In the genomic region with DNA sequence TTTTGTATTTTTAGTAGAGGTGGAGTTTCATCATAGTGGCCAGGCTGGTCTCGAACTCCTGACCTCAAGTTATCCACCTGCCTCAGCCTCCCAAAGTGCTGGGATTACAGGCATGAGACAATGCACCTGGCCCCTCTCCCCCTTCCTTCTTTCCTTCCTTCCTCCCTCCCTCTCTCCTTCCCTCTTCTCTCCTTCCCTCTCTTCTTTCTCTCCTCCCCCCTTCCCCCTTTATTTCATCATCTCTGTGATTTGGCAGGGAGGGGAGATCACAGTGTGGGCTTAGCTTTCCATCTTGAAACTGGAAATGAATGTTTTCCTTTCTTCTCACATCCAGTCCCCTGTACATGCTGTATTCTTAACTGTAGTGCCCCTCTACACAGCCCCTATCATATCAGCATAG, we compare ENCODE assay signal across 2 cellular contexts.
TF ChIP-seq lines count a peak whose summit lies in the region.

No MANE protein-coding gene starts in this region.

TF ChIP-seq in HEK293, 187 proteins besides CTCF, POLR2A, EP300 and RAD21:
- TF ChIP-seq, protein P1, sequence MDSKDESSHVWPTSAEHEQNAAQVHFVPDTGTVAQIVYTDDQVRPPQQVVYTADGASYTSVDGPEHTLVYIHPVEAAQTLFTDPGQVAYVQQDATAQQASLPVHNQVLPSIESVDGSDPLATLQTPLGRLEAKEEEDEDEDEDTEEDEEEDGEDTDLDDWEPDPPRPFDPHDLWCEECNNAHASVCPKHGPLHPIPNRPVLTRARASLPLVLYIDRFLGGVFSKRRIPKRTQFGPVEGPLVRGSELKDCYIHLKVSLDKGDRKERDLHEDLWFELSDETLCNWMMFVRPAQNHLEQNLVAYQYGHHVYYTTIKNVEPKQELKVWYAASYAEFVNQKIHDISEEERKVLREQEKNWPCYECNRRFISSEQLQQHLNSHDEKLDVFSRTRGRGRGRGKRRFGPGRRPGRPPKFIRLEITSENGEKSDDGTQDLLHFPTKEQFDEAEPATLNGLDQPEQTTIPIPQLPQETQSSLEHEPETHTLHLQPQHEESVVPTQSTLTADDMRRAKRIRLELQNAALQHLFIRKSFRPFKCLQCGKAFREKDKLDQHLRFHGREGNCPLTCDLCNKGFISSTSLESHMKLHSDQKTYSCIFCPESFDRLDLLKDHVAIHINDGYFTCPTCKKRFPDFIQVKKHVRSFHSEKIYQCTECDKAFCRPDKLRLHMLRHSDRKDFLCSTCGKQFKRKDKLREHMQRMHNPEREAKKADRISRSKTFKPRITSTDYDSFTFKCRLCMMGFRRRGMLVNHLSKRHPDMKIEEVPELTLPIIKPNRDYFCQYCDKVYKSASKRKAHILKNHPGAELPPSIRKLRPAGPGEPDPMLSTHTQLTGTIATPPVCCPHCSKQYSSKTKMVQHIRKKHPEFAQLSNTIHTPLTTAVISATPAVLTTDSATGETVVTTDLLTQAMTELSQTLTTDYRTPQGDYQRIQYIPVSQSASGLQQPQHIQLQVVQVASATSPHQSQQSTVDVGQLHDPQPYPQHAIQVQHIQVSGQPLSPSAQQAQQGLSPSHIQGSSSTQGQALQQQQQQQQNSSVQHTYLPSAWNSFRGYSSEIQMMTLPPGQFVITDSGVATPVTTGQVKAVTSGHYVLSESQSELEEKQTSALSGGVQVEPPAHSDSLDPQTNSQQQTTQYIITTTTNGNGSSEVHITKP (tag by site-specific recombination; IDR thresholded peaks at IDR 0.05), result peak; percentile 31; the same call in 1 of the 2 replicates
- no peak for TF ChIP-seq ZFP41 (tag by site-specific recombination; IDR thresholded peaks at IDR 0.05; ENCODE audit: borderline replicate concordance)
- no peak for TF ChIP-seq ZFP37 (tag by site-specific recombination; IDR thresholded peaks at IDR 0.05)
- TF ChIP-seq, protein P2, sequence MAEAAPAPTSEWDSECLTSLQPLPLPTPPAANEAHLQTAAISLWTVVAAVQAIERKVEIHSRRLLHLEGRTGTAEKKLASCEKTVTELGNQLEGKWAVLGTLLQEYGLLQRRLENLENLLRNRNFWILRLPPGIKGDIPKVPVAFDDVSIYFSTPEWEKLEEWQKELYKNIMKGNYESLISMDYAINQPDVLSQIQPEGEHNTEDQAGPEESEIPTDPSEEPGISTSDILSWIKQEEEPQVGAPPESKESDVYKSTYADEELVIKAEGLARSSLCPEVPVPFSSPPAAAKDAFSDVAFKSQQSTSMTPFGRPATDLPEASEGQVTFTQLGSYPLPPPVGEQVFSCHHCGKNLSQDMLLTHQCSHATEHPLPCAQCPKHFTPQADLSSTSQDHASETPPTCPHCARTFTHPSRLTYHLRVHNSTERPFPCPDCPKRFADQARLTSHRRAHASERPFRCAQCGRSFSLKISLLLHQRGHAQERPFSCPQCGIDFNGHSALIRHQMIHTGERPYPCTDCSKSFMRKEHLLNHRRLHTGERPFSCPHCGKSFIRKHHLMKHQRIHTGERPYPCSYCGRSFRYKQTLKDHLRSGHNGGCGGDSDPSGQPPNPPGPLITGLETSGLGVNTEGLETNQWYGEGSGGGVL (tag by site-specific recombination; IDR thresholded peaks at IDR 0.05), result peak; percentile 78
- TF ChIP-seq ZNF366 (tag by site-specific recombination; conservative IDR thresholded peaks at IDR 0.05), result peak; percentile 80

TF ChIP-seq in K562, 482 proteins besides CTCF, POLR2A, EP300 and RAD21 (continued from another document):
- TF ChIP-seq, protein P3, sequence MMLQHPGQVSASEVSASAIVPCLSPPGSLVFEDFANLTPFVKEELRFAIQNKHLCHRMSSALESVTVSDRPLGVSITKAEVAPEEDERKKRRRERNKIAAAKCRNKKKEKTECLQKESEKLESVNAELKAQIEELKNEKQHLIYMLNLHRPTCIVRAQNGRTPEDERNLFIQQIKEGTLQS (IDR thresholded peaks at IDR 0.05), result peak; percentile 68
- TF ChIP-seq, protein P3 (CRISPR knock-in tag; conservative IDR thresholded peaks at IDR 0.05), result no peak
- TF ChIP-seq POLR2AphosphoS5 (IDR thresholded peaks at IDR 0.05; ENCODE audit: control insufficient read depth, insufficient read depth, low read depth, low read length), result 0 out of 2 replicates have a peak, but pooled peaks have one; percentile 5
- 0 out of 2 replicates have a peak, but pooled peaks have one; percentile 32 for TF ChIP-seq SUPT5H (IDR thresholded peaks at IDR 0.05)
- no peak for TF ChIP-seq ZNF79 (CRISPR knock-in tag; IDR thresholded peaks at IDR 0.05; ENCODE audit: low read depth)
- no peak for TF ChIP-seq FIP1L1 (IDR thresholded peaks at IDR 0.05; ENCODE audit: low read depth, low read length, poor library complexity, severe bottlenecking)
- no peak for TF ChIP-seq ZFPM2 (CRISPR knock-in tag; IDR thresholded peaks at IDR 0.05)
